22 cellular contexts compared by ENCODE assay signal in the genomic region with DNA sequence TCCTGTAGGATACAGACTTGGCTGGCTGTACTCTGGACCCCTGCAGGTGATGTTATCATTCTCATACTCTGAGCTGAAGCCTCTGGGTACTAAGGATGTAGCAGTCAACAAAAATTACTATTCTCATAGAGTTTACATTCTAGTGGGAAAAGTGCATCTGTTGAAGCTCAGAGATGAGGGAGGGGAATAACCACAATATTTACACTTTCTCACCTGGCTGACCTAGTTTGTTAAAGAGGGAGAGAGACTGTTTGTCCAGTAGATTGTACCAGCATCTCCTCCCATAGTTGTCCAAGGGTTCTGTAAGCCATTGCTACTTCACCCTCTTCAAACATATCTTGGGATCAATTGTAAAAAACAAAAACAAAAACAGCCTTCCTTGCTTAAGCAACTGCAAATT.
"Had no signal": no experiment of that assay in that cellular context is flagged by ENCODE, and none has a peak within 500 bp of the region (broad histone marks: within the 10 kb centered on the region; RNA-seq: fewer than 3 reads in every experiment).

No MANE protein-coding gene starts in this region.

- H3K27ac ChIP-seq: adrenal gland, breast epithelium had no signal

- H3K27me3 ChIP-seq: adrenal gland, breast epithelium had no signal

- H3K36me3 ChIP-seq: adrenal gland, breast epithelium had no signal

- H3K4me3 ChIP-seq: adrenal gland, breast epithelium had no signal

- ATAC-seq: activated T-cell treated with anti-CD3 and anti-CD28 coated beads, Interleukin-2, amount 50 U/mL, for 72 hours; PC-3 had no signal

- H3K4me1 ChIP-seq: adrenal gland, breast epithelium had no signal

- DNase-seq: activated B cell treated with CpG ODN at 0.5 μM for 24 hours; activated CD4-positive, alpha-beta T cell treated with anti-CD3 and anti-CD28 coated beads for 1 hour; activated CD4-positive, alpha-beta T cell treated with anti-CD3 and anti-CD28 coated beads, Interleukin-2, amount 10 ng/mL, durations not matched to agents 24 days and 14 days; activated CD4-positive, alpha-beta T cell treated with anti-CD3 and anti-CD28 coated beads, Interleukin-2, amount 50 U/mL, for 48 hours; activated naive CD4-positive, alpha-beta T cell treated with anti-CD3 and anti-CD28 coated beads, Interleukin-2, amount 50 U/mL, for 16 hours; activated naive CD8-positive, alpha-beta T cell treated with anti-CD3 and anti-CD28 coated beads, Interleukin-2, amount 10 ng/mL, durations not matched to agents 7 days and 5 days; activated T-cell treated with anti-CD3 and anti-CD28 coated beads for 4 hours; activated T-cell treated with anti-CD3 and anti-CD28 coated beads, Interleukin-2, amount 50 U/mL, for 72 hours; adrenal gland; anterior cingulate cortex; caudate nucleus; Karpas-422; MM.1S; NCI-H1105; NCI-H1436; NCI-H1694 treated with DMSO at 0.1 percent for 48 hours; NCI-H2029 treated with DMSO at 0.1 percent for 48 hours; NCI-H510A treated with DMSO at 0.1 percent for 48 hours; NCI-H69; PC-3; SHP77 treated with DMSO at 0.1 percent for 48 hours had no signal

- H3K9me3 ChIP-seq: breast epithelium had no signal
